ENCODE assay signal across 14 cellular contexts in the genomic region with DNA sequence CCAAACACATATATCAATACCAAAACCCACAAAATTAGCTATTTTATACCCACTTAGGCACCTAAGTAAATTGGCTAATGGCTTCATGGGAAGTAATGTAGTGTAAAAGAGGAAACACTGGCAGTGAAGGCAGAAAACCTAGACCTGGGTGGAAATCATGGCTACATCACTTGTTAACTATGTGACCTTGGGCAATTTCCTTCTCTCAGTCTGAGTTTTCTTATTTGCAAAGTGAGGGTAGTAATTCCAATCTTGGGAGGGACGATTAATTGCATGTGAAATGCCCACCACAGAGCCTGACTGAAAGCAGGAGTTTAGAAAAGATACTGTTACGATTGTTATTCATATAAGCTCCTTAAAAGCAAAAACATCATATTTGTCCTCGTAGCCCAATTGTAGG. TPM values are rescaled to one million over a fixed set of nuclear protein-coding genes. Genes with fewer than 3 reads are reported as not detected.
DNase-seq lines count a peak whose midpoint lies in the region; ATAC-seq, FAIRE-seq and TF ChIP-seq lines count a peak whose summit lies in the region.
"Had no signal": no experiment of that assay in that cellular context is flagged by ENCODE, and none has a peak within 500 bp of the region (broad histone marks: within the 10 kb centered on the region; RNA-seq: fewer than 3 reads in every experiment).

No MANE protein-coding gene starts in this region.

- peaks cover 2 to 8% of the 10 kb centered on the region in 2 experiments for H4K20me1 ChIP-seq in H1 (replicated peaks in 1 of 2; ENCODE audit: control insufficient read depth in 1 of 2, insufficient read depth in 2 of 2, low read length in 2 of 2)

- no peak overlapping the region for H3K18ac ChIP-seq in H1 (ENCODE audit: extremely low read depth, low read length)

- H3K79me1 ChIP-seq in H1 (ENCODE audit: low read depth, low read length): peaks cover 7% of the 10 kb centered on the region

- CTCF ChIA-PET in H1 (lab: Charles Lee; ENCODE audit: partially characterized antibody): interaction anchor here (1.0 to 2.0 kb wide), 2 partner anchors 25 to 42 kb away, joined by 4 to 10 read pairs; no protein-coding TSS in a partner anchor

- TF ChIP-seq CTCF in H1 (IDR thresholded peaks at IDR 0.05; ENCODE audit: control extremely low read depth in 1 of 3, insufficient read depth in 1 of 3, low read depth in 1 of 3, low read length in 3 of 3) (no peak), osteocyte (IDR thresholded peaks at IDR 0.05) (no peak)

- no peak overlapping the region for H3K14ac ChIP-seq in H1 (ENCODE audit: insufficient read length)

- H3K4me1 ChIP-seq in H1 (replicated peaks in 1 of 4; ENCODE audit: control insufficient read depth in 3 of 4, insufficient read depth in 4 of 4, low read length in 3 of 4): peaks cover 7 to 14% (median 11%) of the 10 kb centered on the region in 4 experiments

- no peak overlapping the region for H4K8ac ChIP-seq in H1 (ENCODE audit: extremely low read depth, insufficient read depth, low read length)

- H3K23ac ChIP-seq in H1 (ENCODE audit: insufficient read length): no peak overlapping the region

- peaks cover 0 to 7% (median 2%) of the 10 kb centered on the region in 4 experiments; a peak in 2 of 8 replicates for H3K36me3 ChIP-seq in H1 (ENCODE audit: control insufficient read depth in 2 of 4, insufficient read depth in 4 of 4, low read length in 3 of 4)

- H3K27me3 ChIP-seq in H1 (replicated peaks in 1 of 4; ENCODE audit: control insufficient read depth in 3 of 4, extremely low read depth in 1 of 4, insufficient read depth in 3 of 4, low read length in 3 of 4): no peaks in the 10 kb centered on the region
- H3K27me3 ChIP-seq: ascending aorta had no signal

- peak overlapping the region in 1 of 4 experiments; percentile 10; a peak in 2 of 7 replicates for H3K9ac ChIP-seq in H1 (replicated peaks in 1 of 4; ENCODE audit: extremely low read depth in 1 of 4, low read depth in 3 of 4, low read length in 3 of 4)

- FAIRE-seq in H1 (lab: Jason Lieb, UNC): no peak
- FAIRE-seq: GM18507 had no signal

- DNase-seq in EL: peak; percentile 74
- peak; percentile 57 to 58 for DNase-seq in NOMO-1 (lab: John Stamatoyannopoulos, UW; ENCODE audit: unreplicated experiment in 2 of 2)
- no peak for DNase-seq in H1 (ENCODE audit: low read depth in 1 of 2, low spot score in 2 of 2)
- no peak for DNase-seq in osteocyte (ENCODE audit: extremely low spot score, unreplicated experiment)
- no peak for DNase-seq in retina
- DNase-seq in NCI-H2171 (lab: John Stamatoyannopoulos, UW): no peak
- no peak for DNase-seq in stimulated activated CD4-positive, alpha-beta T cell treated with anti-CD3 and anti-CD28 coated beads, Interleukin-2, amount 100 ng/mL, for 24 hours
- DNase-seq: DMS 273 treated with DMSO at 0.1 percent for 48 hours, mammary epithelial cell, NCI-H526 had no signal

- H3K36me3 Mint-ChIP-seq in osteocyte (ENCODE audit: unreplicated experiment): peaks cover 9% of the 10 kb centered on the region

- H3K9me3 Mint-ChIP-seq in osteocyte (ENCODE audit: unreplicated experiment): no peaks in the 10 kb centered on the region

- H3K4me3 ChIP-seq in H1 (ENCODE audit: extremely low read depth in 1 of 4, insufficient read depth in 2 of 4, low read depth in 3 of 4, low read length in 4 of 4): peak overlapping the region in 2 of 4 experiments; percentile 1 to 34; a peak in 2 of 8 replicates
- H3K4me3 ChIP-seq: ascending aorta, smooth muscle cell had no signal

- no peak overlapping the region for H2BK5ac ChIP-seq in H1 (ENCODE audit: low read depth, low read length)

- no peak overlapping the region for H4K91ac ChIP-seq in H1 (replicated peaks; ENCODE audit: insufficient read length, low read length)

- no peak overlapping the region for H2AK5ac ChIP-seq in H1 (ENCODE audit: low read depth, low read length)

- no peak overlapping the region for H3K27ac ChIP-seq in H1 (ENCODE audit: low read depth, low read length)
- H3K27ac ChIP-seq: ascending aorta had no signal

- no peak for TF ChIP-seq POLR2A in H1 (IDR thresholded peaks at IDR 0.05; ENCODE audit: control extremely low read depth in 1 of 2, low read depth in 2 of 2, low read length in 2 of 2)

- H3K27ac Mint-ChIP-seq in osteocyte (ENCODE audit: unreplicated experiment): peak overlapping the region; percentile 74

- WGBS in H1 (ENCODE audit: extremely low coverage in 1 of 2, insufficient coverage in 1 of 2, insufficient read length in 1 of 2, insufficient replicate concordance in 2 of 2, low coverage in 1 of 2, low lambda C conversion rate in 2 of 2, missing lambda C conversion rate in 1 of 2), 2 experiments: 40% methylated on average over 3 of the region's 3 CpGs; no CpG with 5 or more reads in 1 of the 2 experiments

- peaks cover 24 to 95% of the 10 kb centered on the region in 2 experiments for H3K79me2 ChIP-seq in H1 (ENCODE audit: control insufficient read depth in 1 of 2, insufficient read depth in 2 of 2, low read length in 2 of 2)

- no peak overlapping the region for H3K4ac ChIP-seq in H1 (replicated peaks; ENCODE audit: insufficient read length, low read depth, low read length)

- POLR2A ChIA-PET in H1 (lab: Charles Lee; ENCODE audit: partially characterized antibody): interaction anchor here (1.0 to 1.6 kb wide), 4 partner anchors 13 to 121 kb away, joined by 3 to 5 read pairs (median 3); no protein-coding TSS in a partner anchor

- no peak for ATAC-seq in HG02973 (IDR thresholded peaks at IDR 0.05; ENCODE audit: unreplicated experiment)

- H3K4me3 Mint-ChIP-seq in osteocyte (ENCODE audit: unreplicated experiment): peak overlapping the region; percentile 23

- peaks cover 47% of the 10 kb centered on the region for H3K4me1 Mint-ChIP-seq in osteocyte (ENCODE audit: unreplicated experiment)

- H2BK12ac ChIP-seq in H1 (ENCODE audit: low read depth, low read length): no peak overlapping the region

- TF ChIP-seq RAD21 in H1 (IDR thresholded peaks at IDR 0.05 in 1 of 2, conservative IDR thresholded peaks at IDR 0.05 in 1 of 2; ENCODE audit: low read depth in 2 of 2, low read length in 2 of 2): no peak

- H2BK120ac ChIP-seq in H1 (replicated peaks; ENCODE audit: low read depth, low read length): no peak overlapping the region

- TF ChIP-seq EP300 in H1 (IDR thresholded peaks at IDR 0.05; ENCODE audit: borderline replicate concordance in 1 of 2, low read depth in 2 of 2, low read length in 2 of 2): no peak

- no peaks in the 10 kb centered on the region for H3K9me3 ChIP-seq in H1 (ENCODE audit: insufficient read depth in 2 of 2, low read depth in 1 of 2, low read length in 1 of 2)
- H3K9me3 ChIP-seq: ascending aorta had no signal

- H3K4me2 ChIP-seq in H1 (ENCODE audit: insufficient read depth in 1 of 2, low read depth in 2 of 2, low read length in 2 of 2): peak overlapping the region; percentile 60 to 64
- H3K4me2 ChIP-seq: smooth muscle cell had no signal

- H2BK20ac ChIP-seq in H1 (ENCODE audit: low read length): no peak overlapping the region

- H2AFZ ChIP-seq in H1 (ENCODE audit: low read length): no peak overlapping the region

- no peak overlapping the region for H4K5ac ChIP-seq in H1 (ENCODE audit: insufficient read length, low read depth, low read length)

- H3K27me3 Mint-ChIP-seq in osteocyte (ENCODE audit: unreplicated experiment): no peaks in the 10 kb centered on the region

- H2BK15ac ChIP-seq in H1 (ENCODE audit: low read length): no peak overlapping the region

- no peaks in the 10 kb centered on the region for H3K23me2 ChIP-seq in H1 (ENCODE audit: low read depth, low read length)

- H3K56ac ChIP-seq in H1 (replicated peaks; ENCODE audit: insufficient read length, low read depth, low read length): no peak overlapping the region

TF ChIP-seq in H1, 55 proteins besides CTCF, POLR2A, EP300 and RAD21 (continues in another document):
- TF ChIP-seq CREB1 (IDR thresholded peaks at IDR 0.05) (no peak), BCL11A (IDR thresholded peaks at IDR 0.05; ENCODE audit: low read depth in 2 of 2, low read length in 2 of 2) (no peak), RNF2 (IDR thresholded peaks at IDR 0.05; ENCODE audit: borderline replicate concordance, low read depth, low read length, missing control alignments, poor library complexity, severe bottlenecking) (no peak), FOSL1 (IDR thresholded peaks at IDR 0.05; ENCODE audit: insufficient read depth, low read depth, low read length) (no peak)

RNA-seq across cellular contexts. Expression of a gene that starts 6.1 kb away (rescaled TPM):
- 44.5 and 46.6 TPM in 2 replicates for total RNA-seq in H1 (2021; fragmentation: NEBNext Ultra II Directional; extraction: Animal tissue kit (Norgen Biotek cat#: 25700))
- polyA plus RNA-seq in H1 (2011; rRNA removed): 49.7 and 57.4 TPM in 2 replicates
- 45.1 TPM for polyA plus RNA-seq in H1 (2011; cell fraction: cytosol; rRNA removed)
- polyA plus RNA-seq in H1 (2011; cell fraction: nucleus; rRNA removed): 26.7 TPM
- polyA plus RNA-seq in H1 (2012, experiment 1 of 2): 29.3 to 36.8 TPM (median 33.3 TPM) in 4 replicates
- polyA plus RNA-seq in H1 (2012, experiment 2 of 2): 25.7 TPM
- 21.9 TPM for polyA plus RNA-seq in H1 (2013, experiment 1 of 2)
- 22.7 TPM for polyA plus RNA-seq in H1 (2013, experiment 2 of 2)
- 92.1 and 107 TPM in 2 replicates for polyA minus RNA-seq in H1 (2011; rRNA and poly(A)+ RNA removed)
- polyA minus RNA-seq in H1 (2011; cell fraction: cytosol; rRNA and poly(A)+ RNA removed): 27.3 TPM
- polyA minus RNA-seq in H1 (2011; cell fraction: nucleus; rRNA and poly(A)+ RNA removed): 29.0 TPM
- total RNA-seq in osteocyte: 50.1 and 53.4 TPM in 2 replicates

RNA-seq across cellular contexts. Expression of a gene that starts 52.5 kb away (rescaled TPM):
- 26.2 and 28.2 TPM in 2 replicates for total RNA-seq in H1 (2021; fragmentation: NEBNext Ultra II Directional; extraction: Animal tissue kit (Norgen Biotek cat#: 25700))
- polyA plus RNA-seq in H1 (2011; rRNA removed): 11.6 and 13.3 TPM in 2 replicates
- 20.3 TPM for polyA plus RNA-seq in H1 (2011; cell fraction: cytosol; rRNA removed)
- 10.2 TPM for polyA plus RNA-seq in H1 (2011; cell fraction: nucleus; rRNA removed)
- 20.2 to 23.4 TPM (median 22.0 TPM) in 4 replicates for polyA plus RNA-seq in H1 (2012, experiment 1 of 2)
- 8.5 TPM for polyA plus RNA-seq in H1 (2012, experiment 2 of 2)
- 22.4 TPM for polyA plus RNA-seq in H1 (2013, experiment 1 of 2)
- polyA plus RNA-seq in H1 (2013, experiment 2 of 2): 21.5 TPM
- 14.8 and 20.1 TPM in 2 replicates for polyA minus RNA-seq in H1 (2011; rRNA and poly(A)+ RNA removed)
- 10.3 TPM for polyA minus RNA-seq in H1 (2011; cell fraction: cytosol; rRNA and poly(A)+ RNA removed)
- polyA minus RNA-seq in H1 (2011; cell fraction: nucleus; rRNA and poly(A)+ RNA removed): 15.0 TPM
- total RNA-seq in osteocyte: 27.0 and 27.9 TPM in 2 replicates

Comparison
In these comparisons a context has a peak if more than half of its experiments do, and no peak if none do; other contexts are left out.
1. DNase-seq: peak in EL (single experiment) and NOMO-1 (2 of 2); none in H1 (0 of 2), osteocyte (single experiment), retina (single experiment), NCI-H2171 (single experiment) and stimulated activated CD4-positive, alpha-beta T cell treated with anti-CD3 and anti-CD28 coated beads, Interleukin-2, amount 100 ng/mL, for 24 hours (0 of 2).